ENCODE assay signal across 11 cellular contexts in the genomic region with DNA sequence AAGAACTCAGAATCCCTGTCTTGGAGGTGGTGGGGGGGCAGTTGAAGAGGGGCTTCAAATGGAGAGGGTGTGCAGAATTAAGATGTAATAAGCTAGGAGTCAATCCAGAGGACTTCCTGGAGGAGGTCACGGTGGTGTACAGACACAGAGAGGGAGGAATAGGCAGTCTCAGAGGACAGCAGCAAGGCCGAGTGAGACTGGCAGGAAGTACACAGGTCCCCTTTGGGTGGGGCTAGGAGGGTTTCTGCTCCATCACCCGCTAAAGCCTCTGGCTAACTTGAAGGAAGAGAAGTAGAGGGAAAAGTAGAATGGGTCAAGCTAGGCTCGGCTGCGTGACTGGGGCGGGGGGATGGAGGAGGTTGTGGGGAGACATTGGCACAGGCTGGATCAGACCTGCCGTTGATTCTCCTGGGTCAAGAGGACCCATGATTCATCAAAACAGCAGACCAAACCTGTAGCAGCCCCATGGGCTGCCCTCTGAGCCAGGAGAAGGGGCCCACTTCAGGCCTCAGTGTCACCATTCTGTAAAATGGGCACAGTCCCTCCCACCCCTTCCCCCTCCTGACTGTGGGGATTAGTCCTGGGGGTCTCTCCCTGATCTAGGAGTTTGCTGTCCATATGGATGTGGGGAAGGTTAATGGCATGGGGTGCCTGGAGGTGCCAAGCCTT. TPM values are rescaled to one million over a fixed set of nuclear protein-coding genes. Genes with fewer than 3 reads are reported as not detected.
A peak's percentile ranks its signal among the peaks of the same experiment; 100 is the strongest.
DNase-seq lines count a peak whose midpoint lies in the region; TF ChIP-seq lines count a peak whose summit lies in the region.
"Had no signal": no experiment of that assay in that cellular context is flagged by ENCODE, and none has a peak within 500 bp of the region (broad histone marks: within the 10 kb centered on the region; RNA-seq: fewer than 3 reads in every experiment).

No MANE protein-coding gene starts in this region.

- H3K27ac ChIP-seq in left ventricle myocardium inferior (replicated peaks) (peak overlapping the region; percentile 71), angular gyrus (ENCODE audit: low read depth, low read length) (peak overlapping the region; percentile 48), muscle layer of colon (ENCODE audit: low read depth, low read length) (peak overlapping the region; percentile 88), vagina (peak overlapping the region; percentile 87)

- no peak for TF ChIP-seq POLR2A in vagina (IDR thresholded peaks at IDR 0.05)

- peak overlapping the region; percentile 93 for H3K9ac ChIP-seq in muscle layer of colon (ENCODE audit: low read length)

- no peak overlapping the region for H3K4me3 ChIP-seq in left ventricle myocardium inferior
- H3K4me3 ChIP-seq in muscle layer of colon (ENCODE audit: low read depth in 1 of 2, low read length in 2 of 2): peak overlapping the region in 1 of 2 donors; percentile 16
- H3K4me3 ChIP-seq in vagina: no peak overlapping the region

- H3K36me3 ChIP-seq in left ventricle myocardium inferior: no peaks in the 10 kb centered on the region
- peaks cover 23% of the 10 kb centered on the region for H3K36me3 ChIP-seq in muscle layer of colon (ENCODE audit: insufficient read depth, low read length)
- H3K36me3 ChIP-seq in vagina: no peaks in the 10 kb centered on the region

- no peak for TF ChIP-seq CTCF in left ventricle myocardium inferior (IDR thresholded peaks at IDR 0.05; ENCODE audit: borderline replicate concordance)
- no peak for TF ChIP-seq CTCF in vagina (IDR thresholded peaks at IDR 0.05)

- H3K27me3 ChIP-seq in left ventricle myocardium inferior (ENCODE audit: low read depth) (peaks cover 7% of the 10 kb centered on the region), muscle layer of colon (ENCODE audit: control insufficient read depth in 1 of 2, insufficient read depth in 2 of 2, low read length in 2 of 2) (no peaks in the 10 kb centered on the region), vagina (no peaks in the 10 kb centered on the region)

- H3K9me3 ChIP-seq in left ventricle myocardium inferior (replicated peaks) (no peaks in the 10 kb centered on the region), muscle layer of colon (ENCODE audit: low read length) (no peaks in the 10 kb centered on the region), vagina (no peaks in the 10 kb centered on the region)

- intact Hi-C loops in left ventricle myocardium inferior (cut with micrococcal nuclease): no loop called here
- intact Hi-C loops in cardiac septum (cut with DNase I): no loop called here
- intact Hi-C loops in vagina (cut with DNase I): no loop called here

- peaks cover 72% of the 10 kb centered on the region for H3K4me1 ChIP-seq in left ventricle myocardium inferior
- peaks cover 73% of the 10 kb centered on the region for H3K4me1 ChIP-seq in muscle layer of colon (ENCODE audit: insufficient read depth, low read length)
- H3K4me1 ChIP-seq in vagina: peaks cover 79% of the 10 kb centered on the region

- POLR2A ChIA-PET in HEK293T (lab: Yijun Ruan, JAX): no interaction called here

- DNase-seq in left ventricle myocardium inferior (no peak), cardiac septum (ENCODE audit: low spot score) (no peak), vagina (ENCODE audit: extremely low spot score in 2 of 2) (no peak), AG20443 (ENCODE audit: low spot score) (no peak), HEK293T (ENCODE audit: extremely low spot score) (no peak)
- no peak for DNase-seq in stimulated activated CD4-positive, alpha-beta T cell treated with anti-CD3 and anti-CD28 coated beads, Interleukin-2, amount 100 ng/mL, for 24 hours
- DNase-seq: amniotic stem cell, GDM1, retina had no signal

- CTCF ChIA-PET in HEK293T (lab: Yijun Ruan, JAX): no interaction called here

TF ChIP-seq in HEK293T, 16 proteins besides CTCF, POLR2A, EP300 and RAD21:
- TF ChIP-seq HDGF (IDR thresholded peaks at IDR 0.05; ENCODE audit: borderline replicate concordance): no peak
- no peak for TF ChIP-seq SUZ12 (IDR thresholded peaks at IDR 0.05)
- TF ChIP-seq ELF4 (IDR thresholded peaks at IDR 0.05): no peak
- TF ChIP-seq NFRKB (IDR thresholded peaks at IDR 0.05): no peak
- no peak for TF ChIP-seq SP1 (IDR thresholded peaks at IDR 0.05)
- no peak for TF ChIP-seq L3MBTL2 (conservative IDR thresholded peaks at IDR 0.05)
- TF ChIP-seq ARNT (IDR thresholded peaks at IDR 0.05): no peak
- no peak for TF ChIP-seq TARDBP (IDR thresholded peaks at IDR 0.05)
- TF ChIP-seq LEF1 (IDR thresholded peaks at IDR 0.05; ENCODE audit: borderline replicate concordance): no peak
- no peak for TF ChIP-seq CTBP1 (IDR thresholded peaks at IDR 0.05; ENCODE audit: borderline replicate concordance)
- no peak for TF ChIP-seq ZNF384 (IDR thresholded peaks at IDR 0.05)
- TF ChIP-seq FOXK2 (IDR thresholded peaks at IDR 0.05): no peak
- TF ChIP-seq FOXA1 (IDR thresholded peaks at IDR 0.05): no peak

RNA-seq across cellular contexts. Expression of a gene that starts 16.9 kb away (rescaled TPM):
- 9.1 TPM for total RNA-seq in left ventricle myocardium inferior
- 21.3 TPM for total RNA-seq in cardiac septum
- total RNA-seq in vagina: 23.1 TPM

RNA-seq across cellular contexts. Expression of a gene that starts 48.1 kb away (rescaled TPM):
- 11.4 TPM for total RNA-seq in left ventricle myocardium inferior
- total RNA-seq in cardiac septum: 10.3 TPM
- 23.6 TPM for total RNA-seq in vagina

RNA-seq across cellular contexts. Expression of a gene that starts 55.7 kb away (rescaled TPM):
- total RNA-seq in left ventricle myocardium inferior (49.1 TPM), cardiac septum (30.0 TPM), vagina (109 TPM)
